13 cellular contexts compared by ENCODE assay signal in genomic region chr12:90858261-90858660, GRCh38.
A peak's percentile ranks its signal among the peaks of the same experiment; 100 is the strongest.
DNase-seq lines count a peak whose midpoint lies in the region; ATAC-seq, FAIRE-seq and TF ChIP-seq lines count a peak whose summit lies in the region.
"Had no signal": no experiment of that assay in that cellular context is flagged by ENCODE, and none has a peak within 500 bp of the region (broad histone marks: within the 10 kb centered on the region; RNA-seq: fewer than 3 reads in every experiment).

No MANE protein-coding gene starts in this region.

- H3K4me2 ChIP-seq in mammary epithelial cell (ENCODE audit: insufficient read depth, low read depth, low read length), result no peak overlapping the region

- intact Hi-C loops in mammary epithelial cell (cut with micrococcal nuclease) (no loop called here), psoas muscle (cut with DNase I) (loop anchor here in 1 of 2 donors (10.0 kb wide), 1 partner anchor 1313 kb away; no protein-coding TSS in a partner anchor)

- peak overlapping the region; percentile 97 for H3K27ac Mint-ChIP-seq in progenitor cell of endocrine pancreas
- H3K27ac Mint-ChIP-seq: activated T-cell treated with anti-CD3 and anti-CD28 coated beads, Interleukin-2, amount 50 U/mL, for 24 hours; CD4-positive, CD25-positive, alpha-beta regulatory T cell had no signal

- no peak overlapping the region for H3K9ac ChIP-seq in mammary epithelial cell (ENCODE audit: insufficient read depth, low read length)
- H3K9ac ChIP-seq: parathyroid adenoma had no signal

- H3K27me3 Mint-ChIP-seq in progenitor cell of endocrine pancreas, result no peaks in the 10 kb centered on the region
- H3K27me3 Mint-ChIP-seq: CD4-positive, CD25-positive, alpha-beta regulatory T cell had no signal

- CTCF ChIA-PET in mammary epithelial cell (lab: Charles Lee; ENCODE audit: low non-redundant PET), result no interaction called here

- peaks cover 47% of the 10 kb centered on the region for H3K4me1 Mint-ChIP-seq in progenitor cell of endocrine pancreas (ENCODE audit: low read depth)

- peaks cover 4% of the 10 kb centered on the region for H3K36me3 Mint-ChIP-seq in progenitor cell of endocrine pancreas (ENCODE audit: insufficient read depth)
- H3K36me3 Mint-ChIP-seq: CD4-positive, CD25-positive, alpha-beta regulatory T cell had no signal

- peaks cover 14% of the 10 kb centered on the region for H3K9me3 Mint-ChIP-seq in progenitor cell of endocrine pancreas (ENCODE audit: low read depth)
- H3K9me3 Mint-ChIP-seq: activated T-cell treated with anti-CD3 and anti-CD28 coated beads, Interleukin-2, amount 50 U/mL, for 24 hours had no signal

- no peak for FAIRE-seq in frontal cortex (lab: Jason Lieb, UNC)
- FAIRE-seq: K562 had no signal

- H3K4me1 ChIP-seq in mammary epithelial cell (ENCODE audit: insufficient read depth, low read length) (no peaks in the 10 kb centered on the region), psoas muscle (no peaks in the 10 kb centered on the region)
- H3K4me1 ChIP-seq: parathyroid adenoma had no signal

- H3K9me3 ChIP-seq in mammary epithelial cell (replicated peaks; ENCODE audit: insufficient read depth, low read length) (no peaks in the 10 kb centered on the region), psoas muscle (peaks cover 3% of the 10 kb centered on the region)

- dilution Hi-C loops in mammary epithelial cell (cut with HindIII; ENCODE audit: low sequenced_read_pairs), result no loop called here

- ATAC-seq in GM18868 (IDR thresholded peaks at IDR 0.05; ENCODE audit: unreplicated experiment), result peak; percentile 74
- ATAC-seq in psoas muscle, result no peak
- ATAC-seq in HG03039 (IDR thresholded peaks at IDR 0.05; ENCODE audit: unreplicated experiment), result no peak
- ATAC-seq: K562 had no signal

- no peaks in the 10 kb centered on the region for H3K79me2 ChIP-seq in mammary epithelial cell (ENCODE audit: insufficient read depth, low read length)
- H3K79me2 ChIP-seq: parathyroid adenoma had no signal

- BruUV-seq in mammary epithelial cell (replicated peaks; lab: Mats Ljungman, UMichigan), result no TSS peak

- TF ChIP-seq CTCF in mammary epithelial cell (conservative IDR thresholded peaks at IDR 0.05 in 1 of 2, IDR thresholded peaks at IDR 0.05 in 1 of 2; ENCODE audit: extremely low read depth in 1 of 2, insufficient read depth in 1 of 2, low read depth in 1 of 2, low read length in 2 of 2) (no peak), progenitor cell of endocrine pancreas (IDR thresholded peaks at IDR 0.05; ENCODE audit: unreplicated experiment) (no peak), psoas muscle (IDR thresholded peaks at IDR 0.05) (no peak)

- H4K20me1 ChIP-seq in mammary epithelial cell (ENCODE audit: insufficient read depth, low read length), result no peaks in the 10 kb centered on the region

- no peak overlapping the region for H3K4me3 ChIP-seq in mammary epithelial cell (replicated peaks in 1 of 3; ENCODE audit: insufficient read depth in 1 of 3, low read depth in 2 of 3, low read length in 3 of 3)
- no peak overlapping the region for H3K4me3 ChIP-seq in psoas muscle
- H3K4me3 ChIP-seq: K562 had no signal

- no peaks in the 10 kb centered on the region for H3K36me3 ChIP-seq in mammary epithelial cell (ENCODE audit: insufficient read depth, low read length)
- no peaks in the 10 kb centered on the region for H3K36me3 ChIP-seq in psoas muscle (ENCODE audit: insufficient read depth in 1 of 2, low read depth in 1 of 2)

- in situ Hi-C loops in mammary epithelial cell (cut with MboI; ENCODE audit: low sequenced_read_pairs in 2 of 2), result no loop called here

- no peak overlapping the region for H2AFZ ChIP-seq in mammary epithelial cell (ENCODE audit: low read depth, low read length)
- H2AFZ ChIP-seq: parathyroid adenoma had no signal

- no peaks in the 10 kb centered on the region for H3K27me3 ChIP-seq in mammary epithelial cell (ENCODE audit: insufficient read depth, low read length)
- no peaks in the 10 kb centered on the region for H3K27me3 ChIP-seq in psoas muscle (ENCODE audit: insufficient read depth in 3 of 3, low read length in 2 of 3)

- peak overlapping the region; percentile 51 for H3K4me3 Mint-ChIP-seq in progenitor cell of endocrine pancreas (ENCODE audit: low read depth)
- H3K4me3 Mint-ChIP-seq: activated T-cell treated with anti-CD3 and anti-CD28 coated beads, Interleukin-2, amount 50 U/mL, for 24 hours; CD4-positive, CD25-positive, alpha-beta regulatory T cell had no signal

- H3K27ac ChIP-seq in mammary epithelial cell (ENCODE audit: insufficient read depth, low read depth, low read length) (no peak overlapping the region), psoas muscle (no peak overlapping the region)
- H3K27ac ChIP-seq: parathyroid adenoma had no signal

- DNase-seq in LoVo (ENCODE audit: low spot score) (peak; percentile 26), mammary epithelial cell (peak; percentile 43), progenitor cell of endocrine pancreas (ENCODE audit: low spot score, unreplicated experiment) (peak; percentile 25), psoas muscle (no peak), mesenteric fat pad (ENCODE audit: low spot score) (no peak), frontal cortex (ENCODE audit: low spot score in 2 of 2) (no peak)
- DNase-seq: activated T-cell treated with anti-CD3 and anti-CD28 coated beads, Interleukin-2, amount 50 U/mL, for 24 hours; CD4-positive, CD25-positive, alpha-beta regulatory T cell; Right ventricle myocardium superior had no signal

- WGBS in mammary epithelial cell (ENCODE audit: low coverage, missing lambda C conversion rate), result 26% methylated on average over 2 of the region's 2 CpGs
- 32 to 35% (median 33%) methylated on average over 2 of the region's 2 CpGs for WGBS in psoas muscle, 3 donors

Comparison
In these comparisons a context has a peak if more than half of its experiments do, and no peak if none do; other contexts are left out.
1. DNase-seq: peak in LoVo (single experiment), mammary epithelial cell (single experiment) and progenitor cell of endocrine pancreas (single experiment); none in psoas muscle (0 of 2), mesenteric fat pad (single experiment) and frontal cortex (0 of 2).